1 cellular context compared by ENCODE assay signal in the genomic region with DNA sequence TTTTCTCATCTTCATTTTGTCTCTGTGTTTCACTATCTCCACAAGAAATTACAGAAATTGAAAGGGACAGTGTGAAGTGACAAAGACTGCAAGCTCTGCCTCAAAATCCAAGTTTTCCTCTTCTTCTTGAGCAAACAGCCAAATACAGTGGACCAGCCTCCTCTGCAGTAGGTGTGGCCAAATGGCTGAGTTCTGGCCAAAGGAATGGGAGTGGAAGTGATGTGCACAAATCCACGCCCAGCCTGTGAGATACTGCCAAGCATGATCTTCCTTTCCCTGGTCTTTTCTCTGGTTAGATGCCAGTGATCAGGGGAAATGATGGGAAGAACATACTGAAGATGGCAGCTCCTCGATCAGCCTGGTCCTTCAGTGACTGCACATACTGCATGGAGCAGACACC.
TF ChIP-seq lines count a peak whose summit lies in the region.

No MANE protein-coding gene starts in this region.

TF ChIP-seq in H1, 55 proteins besides CTCF, POLR2A, EP300 and RAD21:
- TF ChIP-seq ZNF274 (IDR thresholded peaks at IDR 0.05; ENCODE audit: borderline replicate concordance, extremely low read depth, low read length) (no peak), BACH1 (IDR thresholded peaks at IDR 0.05; ENCODE audit: low read length) (no peak), POU5F1 (IDR thresholded peaks at IDR 0.05; ENCODE audit: low read depth, low read length) (no peak), NRF1 (IDR thresholded peaks at IDR 0.05; ENCODE audit: low read depth, low read length) (no peak), POLR2AphosphoS5 (IDR thresholded peaks at IDR 0.05; ENCODE audit: low read depth, low read length) (no peak), RBBP5 (IDR thresholded peaks at IDR 0.05; ENCODE audit: borderline replicate concordance, low read depth, low read length) (no peak), SUZ12 (IDR thresholded peaks at IDR 0.05; ENCODE audit: low read length) (no peak), CHD1 (IDR thresholded peaks at IDR 0.05; ENCODE audit: low read depth, low read length) (no peak), RFX5 (IDR thresholded peaks at IDR 0.05; ENCODE audit: borderline replicate concordance, low read depth, low read length) (no peak)
